In genomic region chr2:201157694-201158093, GRCh38 we compare ENCODE assay signal across 8 cellular contexts.
DNase-seq lines count a peak whose midpoint lies in the region; ATAC-seq lines count a peak whose summit lies in the region.

No MANE protein-coding gene starts in this region.

- H3K36me3 Mint-ChIP-seq in activated naive CD8-positive, alpha-beta T cell treated with anti-CD3 and anti-CD28 coated beads, Interleukin-2, amount 50 U/mL, for 24 hours (ENCODE audit: low read depth) = peaks cover 69% of the 10 kb centered on the region
- H3K36me3 Mint-ChIP-seq in memory B cell = peaks cover 33% of the 10 kb centered on the region

- no peak for DNase-seq in activated CD4-positive, CD25-positive, alpha-beta regulatory T cell (lab: John Stamatoyannopoulos, UW)
- DNase-seq in activated naive CD8-positive, alpha-beta T cell treated with anti-CD3 and anti-CD28 coated beads, Interleukin-2, amount 50 U/mL, for 24 hours = no peak
- no peak for DNase-seq in memory B cell (ENCODE audit: low spot score in 2 of 2)
- DNase-seq in cerebellar cortex (ENCODE audit: low spot score) = no peak
- DNase-seq in NCI-H526 (lab: John Stamatoyannopoulos, UW) = no peak

- no peaks in the 10 kb centered on the region for H3K27me3 Mint-ChIP-seq in activated naive CD8-positive, alpha-beta T cell treated with anti-CD3 and anti-CD28 coated beads, Interleukin-2, amount 50 U/mL, for 24 hours
- H3K27me3 Mint-ChIP-seq in memory B cell = no peaks in the 10 kb centered on the region

- no peak overlapping the region for H3K4me3 Mint-ChIP-seq in activated naive CD8-positive, alpha-beta T cell treated with anti-CD3 and anti-CD28 coated beads, Interleukin-2, amount 50 U/mL, for 24 hours
- peak overlapping the region; percentile 68 for H3K4me3 Mint-ChIP-seq in memory B cell

- peak overlapping the region; percentile 76 for H3K27ac Mint-ChIP-seq in activated naive CD8-positive, alpha-beta T cell treated with anti-CD3 and anti-CD28 coated beads, Interleukin-2, amount 50 U/mL, for 24 hours
- peak overlapping the region; percentile 94 for H3K27ac Mint-ChIP-seq in memory B cell

- ATAC-seq in activated CD4-positive, CD25-positive, alpha-beta regulatory T cell treated with anti-CD3 and anti-CD28 coated beads, Interleukin-2, amount 50 U/mL, for 24 hours = peak; percentile 46 to 52
- ATAC-seq in HG03460 (IDR thresholded peaks at IDR 0.05; ENCODE audit: unreplicated experiment) (peak; percentile 15), memory B cell (ENCODE audit: low read depth) (peak; percentile 22), HG03159 (IDR thresholded peaks at IDR 0.05; ENCODE audit: unreplicated experiment) (no peak)
- peak; percentile 42 for ATAC-seq in activated naive CD8-positive, alpha-beta T cell treated with anti-CD3 and anti-CD28 coated beads, Interleukin-2, amount 50 U/mL, for 24 hours

- no peaks in the 10 kb centered on the region for H3K9me3 Mint-ChIP-seq in activated naive CD8-positive, alpha-beta T cell treated with anti-CD3 and anti-CD28 coated beads, Interleukin-2, amount 50 U/mL, for 24 hours
- no peaks in the 10 kb centered on the region for H3K9me3 Mint-ChIP-seq in memory B cell

- H3K4me1 Mint-ChIP-seq in activated naive CD8-positive, alpha-beta T cell treated with anti-CD3 and anti-CD28 coated beads, Interleukin-2, amount 50 U/mL, for 24 hours = peaks cover 34% of the 10 kb centered on the region
- peaks cover 38% of the 10 kb centered on the region for H3K4me1 Mint-ChIP-seq in memory B cell
